8 cellular contexts compared by ENCODE assay signal in genomic region chr3:64530434-64531049, GRCh38.
DNase-seq lines count a peak whose midpoint lies in the region; ATAC-seq, FAIRE-seq and TF ChIP-seq lines count a peak whose summit lies in the region.

No MANE protein-coding gene starts in this region.

- in situ Hi-C loops in T47D (cut with HindIII; ENCODE audit: low pct_unique_long_range_greater_than_20kb, low sequenced_read_pairs) = no loop called here

- peaks cover 0 to 5% (median 2%) of the 10 kb centered on the region in 4 donors for H3K4me1 Mint-ChIP-seq in CD4-positive, alpha-beta memory T cell

- POLR2A ChIA-PET in BJ (lab: Charles Lee) = interaction anchor here (0.6 kb wide), 1 partner anchor 184 kb away, joined by 12 read pairs; no protein-coding TSS in a partner anchor
- POLR2A ChIA-PET in CD4-positive, alpha-beta memory T cell (lab: Charles Lee; ENCODE audit: partially characterized antibody) = no interaction called here

- no peaks in the 10 kb centered on the region for H3K9me3 Mint-ChIP-seq in CD4-positive, alpha-beta memory T cell

- H3K4me3 Mint-ChIP-seq in CD4-positive, alpha-beta memory T cell = no peak overlapping the region

- ATAC-seq in GM18519 (IDR thresholded peaks at IDR 0.05; ENCODE audit: low FRiP score, unreplicated experiment) = no peak

- H3K79me2 ChIP-seq in keratinocyte (ENCODE audit: control insufficient read depth, insufficient read depth, low read length) = no peaks in the 10 kb centered on the region

- H3K27me3 Mint-ChIP-seq in CD4-positive, alpha-beta memory T cell = peaks cover 7% of the 10 kb centered on the region in 2 donors

- H3K4me1 ChIP-seq in keratinocyte (ENCODE audit: control insufficient read depth, extremely low read depth, insufficient read depth, low read length) (no peaks in the 10 kb centered on the region), tibial artery (peaks cover 0 to 21% (median 4%) of the 10 kb centered on the region in 4 donors)
- peaks cover 6% of the 10 kb centered on the region for H3K4me1 ChIP-seq in CD4-positive, alpha-beta memory T cell (ENCODE audit: insufficient read depth, low read length)

- CTCF ChIA-PET in BJ (lab: Yijun Ruan, JAX) = interaction anchor here (0.6 to 4.9 kb wide), 14 partner anchors 7 to 1606 kb away, joined by 3 to 39 read pairs (median 3); no protein-coding TSS in a partner anchor
- CTCF ChIA-PET in CD4-positive, alpha-beta memory T cell (lab: Charles Lee; ENCODE audit: partially characterized antibody) = no interaction called here

- peak; percentile 12 for DNase-seq in BJ (ENCODE audit: low read depth)
- DNase-seq in GM19239 (ENCODE audit: insufficient read length, low spot score) = peak; percentile 6
- DNase-seq in NCI-H774 (lab: John Stamatoyannopoulos, UW) = peak; percentile 17
- peak; percentile 27 to 60 for DNase-seq in T47D (ENCODE audit: low read depth in 1 of 2, low spot score in 1 of 2)
- no peak for DNase-seq in keratinocyte (ENCODE audit: low read depth, low spot score)
- DNase-seq in tibial artery = peak; percentile 60 to 77
- no peak for DNase-seq in CD4-positive, alpha-beta memory T cell

- H3K9me3 ChIP-seq in keratinocyte (ENCODE audit: control insufficient read depth, low read depth, low read length) (no peaks in the 10 kb centered on the region), tibial artery (no peaks in the 10 kb centered on the region)
- H3K9me3 ChIP-seq in CD4-positive, alpha-beta memory T cell (ENCODE audit: control insufficient read depth in 1 of 2, low read length in 2 of 2) = no peaks in the 10 kb centered on the region

- H3K4me3 ChIP-seq in BJ (ENCODE audit: low read depth, low read length) (no peak overlapping the region), keratinocyte (ENCODE audit: control insufficient read depth in 2 of 3, extremely low read depth in 1 of 3, insufficient read depth in 2 of 3, low read depth in 1 of 3, low read length in 3 of 3) (no peak overlapping the region), tibial artery (no peak overlapping the region)
- no peak overlapping the region for H3K4me3 ChIP-seq in CD4-positive, alpha-beta memory T cell (ENCODE audit: low read length in 2 of 2)

- H3K4me2 ChIP-seq in keratinocyte (ENCODE audit: control insufficient read depth, extremely low read depth, insufficient read depth, low read depth, low read length) = peak overlapping the region; percentile 6

- no peak overlapping the region for H3K27ac ChIP-seq in keratinocyte (ENCODE audit: control insufficient read depth, insufficient read depth, low read length)
- H3K27ac ChIP-seq in tibial artery = no peak overlapping the region
- H3K27ac ChIP-seq in CD4-positive, alpha-beta memory T cell (ENCODE audit: low read depth, low read length) = no peak overlapping the region

- no peak overlapping the region for H3K27ac Mint-ChIP-seq in CD4-positive, alpha-beta memory T cell

- no peaks in the 10 kb centered on the region for H3K27me3 ChIP-seq in BJ (ENCODE audit: control insufficient read depth, insufficient read depth, low read length)
- no peaks in the 10 kb centered on the region for H3K27me3 ChIP-seq in keratinocyte (ENCODE audit: control insufficient read depth, extremely low read depth, insufficient read depth, low read length)
- no peaks in the 10 kb centered on the region for H3K27me3 ChIP-seq in tibial artery
- H3K27me3 ChIP-seq in CD4-positive, alpha-beta memory T cell (ENCODE audit: insufficient read depth, low read length) = no peaks in the 10 kb centered on the region

- intact Hi-C loops in tibial artery (cut with DNase I; ENCODE audit: low total_unique reads) = loop anchor here (5.0 to 10.0 kb wide), 3 partner anchors 157 to 714 kb away; partner anchors contain the start of gene ADAMTS9
- intact Hi-C loops in CD4-positive, alpha-beta memory T cell (cut with micrococcal nuclease) = loop anchor here (5.0 kb wide), 1 partner anchor 1202 kb away; no protein-coding TSS in a partner anchor

- TF ChIP-seq CTCF in BJ (IDR thresholded peaks at IDR 0.05; ENCODE audit: insufficient read depth, low read depth, low read length) (peak; percentile 68), keratinocyte (optimal IDR thresholded peaks at IDR 0.05 in 1 of 3, IDR thresholded peaks at IDR 0.05 in 1 of 3, conservative IDR thresholded peaks at IDR 0.05 in 1 of 3; ENCODE audit: extremely low read depth in 1 of 3, insufficient read depth in 2 of 3, low read length in 3 of 3) (peak; percentile 53 to 63 (median 55)), tibial artery (IDR thresholded peaks at IDR 0.05) (peak; percentile 63 to 70)

- no peak overlapping the region for H2AFZ ChIP-seq in keratinocyte (ENCODE audit: control insufficient read depth, low read length)

- H3K9me1 ChIP-seq in keratinocyte (ENCODE audit: control insufficient read depth, extremely low read depth, insufficient read depth, low read length) = no peaks in the 10 kb centered on the region

- H3K36me3 ChIP-seq in BJ (ENCODE audit: control insufficient read depth, insufficient read depth, low read length) (no peaks in the 10 kb centered on the region), keratinocyte (ENCODE audit: control insufficient read depth in 2 of 2, extremely low read depth in 1 of 2, insufficient read depth in 2 of 2, low read length in 2 of 2) (no peaks in the 10 kb centered on the region), tibial artery (peaks cover 0 to 10% (median 0%) of the 10 kb centered on the region in 3 donors)
- H3K36me3 ChIP-seq in CD4-positive, alpha-beta memory T cell (ENCODE audit: insufficient read depth, low read length) = no peaks in the 10 kb centered on the region

- H4K20me1 ChIP-seq in keratinocyte (ENCODE audit: control insufficient read depth, extremely low read depth, insufficient read depth, low read length) = no peaks in the 10 kb centered on the region

- no peaks in the 10 kb centered on the region for H3K36me3 Mint-ChIP-seq in CD4-positive, alpha-beta memory T cell

- dilution Hi-C loops in keratinocyte (cut with MboI; ENCODE audit: extremely low pct_ligation_motif_present, low sequenced_read_pairs) = no loop called here

- H3K9ac ChIP-seq in keratinocyte (ENCODE audit: control insufficient read depth, extremely low read depth, insufficient read depth, low read length) = no peak overlapping the region

- no peak for FAIRE-seq in GM19239 (lab: Jason Lieb, UNC)
- FAIRE-seq in keratinocyte (lab: Jason Lieb, UNC) = no peak

Comparison
In these comparisons a context has a peak if more than half of its experiments do, and no peak if none do; other contexts are left out.
1. DNase-seq: peak in BJ (single experiment), GM19239 (single experiment), NCI-H774 (single experiment), T47D (2 of 2) and tibial artery (2 of 2); none in keratinocyte (single experiment) and CD4-positive, alpha-beta memory T cell (0 of 5).
2. Peak in every context shown above with its lines, with median percentiles within 50 percentile points of each other: CTCF ChIP-seq.